ENCODE assay signal across 1 cellular context in the genomic region with DNA sequence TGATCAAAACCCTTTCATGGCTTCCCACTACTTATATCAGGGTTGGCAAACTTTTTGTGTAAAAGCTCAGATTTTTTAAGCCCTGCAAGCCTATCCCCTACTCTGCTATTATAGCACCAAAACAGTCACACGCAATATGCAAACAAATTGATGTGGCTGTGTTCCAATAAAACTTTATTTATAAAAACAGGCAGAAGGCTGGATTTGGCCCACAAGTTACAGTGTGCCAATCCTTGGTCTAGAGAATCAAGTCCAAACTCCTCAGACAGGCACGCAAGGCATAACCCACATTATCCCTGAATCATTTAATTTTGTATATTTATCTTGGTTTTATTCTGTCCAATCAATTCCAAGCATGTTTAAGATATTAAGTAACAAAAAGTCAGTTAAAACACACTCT.
TF ChIP-seq lines count a peak whose summit lies in the region.

No MANE protein-coding gene starts in this region.

TF ChIP-seq in GM23338, 12 proteins besides CTCF, POLR2A, EP300 and RAD21 (continued from another document):
- TF ChIP-seq EZH2phosphoT487 (IDR thresholded peaks at IDR 0.05; ENCODE audit: unreplicated experiment): no peak
